In the genomic region with DNA sequence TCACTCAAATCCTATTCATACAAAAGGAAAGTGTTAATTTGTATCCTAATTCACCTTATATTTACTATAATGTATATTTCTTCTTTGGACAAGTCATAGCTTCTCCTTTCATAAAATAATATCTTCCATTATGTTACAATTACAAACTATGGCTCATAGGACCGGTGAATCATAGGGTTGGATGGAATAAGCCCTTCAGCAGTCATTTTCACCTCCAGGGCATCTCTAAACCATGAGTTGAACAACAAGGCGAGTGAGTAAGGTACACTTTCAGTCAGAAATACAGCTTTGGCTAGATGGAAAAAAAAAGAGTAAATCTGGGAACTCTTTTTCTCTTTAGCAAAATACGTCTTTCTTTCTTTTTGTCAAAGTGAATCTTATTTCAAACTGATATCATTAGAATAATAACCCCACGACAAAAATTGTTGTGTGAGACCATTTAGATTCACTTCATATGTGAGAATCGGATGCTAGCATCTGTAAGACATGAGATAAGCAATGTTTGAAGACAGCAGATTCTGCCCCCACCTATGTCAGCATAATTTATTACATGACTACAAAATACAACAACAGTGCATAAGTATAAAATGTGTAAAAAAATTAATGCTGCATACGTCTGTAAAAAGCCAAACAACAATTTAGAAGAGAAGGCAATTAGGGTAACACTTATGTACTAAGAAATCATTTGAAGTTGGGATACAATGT, we compare ENCODE assay signal across 11 cellular contexts.
DNase-seq lines count a peak whose midpoint lies in the region; ATAC-seq and TF ChIP-seq lines count a peak whose summit lies in the region.
"Had no signal": no experiment of that assay in that cellular context is flagged by ENCODE, and none has a peak within 500 bp of the region (broad histone marks: within the 10 kb centered on the region; RNA-seq: fewer than 3 reads in every experiment).

No MANE protein-coding gene starts in this region.

- H4K20me1 ChIP-seq in GM23248 (ENCODE audit: insufficient read depth): no peaks in the 10 kb centered on the region

- peak overlapping the region; percentile 94 for H3K27ac ChIP-seq in GM23248
- H3K27ac ChIP-seq in adrenal gland: peak overlapping the region in 4 of 5 donors; percentile 2 to 74 (median 63)
- H3K27ac ChIP-seq in left lung: peak overlapping the region in 1 of 2 donors; percentile 46

- peak; percentile 39 for ATAC-seq in left lung
- no peak for ATAC-seq in GM19328 (IDR thresholded peaks at IDR 0.05; ENCODE audit: unreplicated experiment)
- ATAC-seq: HepG2 had no signal

- peaks cover 88% of the 10 kb centered on the region for H3K4me1 ChIP-seq in GM23248 (ENCODE audit: insufficient read depth)
- H3K4me1 ChIP-seq in adrenal gland (replicated peaks in 1 of 2): peaks cover 25 to 28% of the 10 kb centered on the region in 2 donors
- H3K4me1 ChIP-seq in left lung: peaks cover 0 to 4% of the 10 kb centered on the region in 2 donors

- H3F3A ChIP-seq in GM23248 (ENCODE audit: insufficient read depth): peaks cover 76% of the 10 kb centered on the region

- H3K4me3 ChIP-seq in GM23248 (peak overlapping the region; percentile 51), adrenal gland (no peak overlapping the region), left lung (no peak overlapping the region)

- H3K9me3 ChIP-seq in GM23248 (ENCODE audit: low read depth): no peaks in the 10 kb centered on the region
- H3K9me3 ChIP-seq in adrenal gland (replicated peaks in 1 of 3): no peaks in the 10 kb centered on the region
- H3K9me3 ChIP-seq in left lung: no peaks in the 10 kb centered on the region

- H3K27me3 ChIP-seq in GM23248 (replicated peaks; ENCODE audit: insufficient read depth): no peaks in the 10 kb centered on the region
- no peaks in the 10 kb centered on the region for H3K27me3 ChIP-seq in adrenal gland
- no peaks in the 10 kb centered on the region for H3K27me3 ChIP-seq in left lung

- H2AFZ ChIP-seq in GM23248: peak overlapping the region; percentile 35; the same call in 1 of the 2 replicates

- TF ChIP-seq CTCF in adrenal gland (IDR thresholded peaks at IDR 0.05): no peak
- TF ChIP-seq CTCF in left lung (IDR thresholded peaks at IDR 0.05): no peak

- H3K9me2 ChIP-seq in GM23248 (ENCODE audit: insufficient read depth): no peaks in the 10 kb centered on the region

- DNase-seq in A172 (ENCODE audit: low spot score) (peak; percentile 76), GM23248 (peak; percentile 97), adrenal gland (peak in 1 of 7 donors; percentile 31), left lung (no peak), putamen (ENCODE audit: low spot score) (no peak), posterior cingulate gyrus (no peak), T-helper 1 cell (no peak)
- DNase-seq: NCI-H446 treated with DMSO at 0.1 percent for 48 hours; stimulated activated CD4-positive, alpha-beta T cell treated with anti-CD3 and anti-CD28 coated beads, Interleukin-15, amount 100 ng/mL, for 24 hours had no signal

- H3K36me3 ChIP-seq in GM23248 (ENCODE audit: low read depth): no peaks in the 10 kb centered on the region
- no peaks in the 10 kb centered on the region for H3K36me3 ChIP-seq in adrenal gland (replicated peaks in 1 of 2)
- H3K36me3 ChIP-seq in left lung: no peaks in the 10 kb centered on the region

- 12 to 14% methylated on average over 6 of the region's 6 CpGs for WGBS in GM23248 (ENCODE audit: low coverage in 1 of 2, low lambda C conversion rate in 2 of 2, missing lambda C conversion rate in 2 of 2), 2 experiments
- WGBS in adrenal gland, 4 donors: 50 to 64% (median 62%) methylated on average over 6 of the region's 6 CpGs

- TF ChIP-seq POLR2A in adrenal gland (IDR thresholded peaks at IDR 0.05): no peak

- H3K9ac ChIP-seq in GM23248: peak overlapping the region; percentile 71

- H3K79me2 ChIP-seq in GM23248 (ENCODE audit: insufficient read depth): no peaks in the 10 kb centered on the region

- H3K4me2 ChIP-seq in GM23248 (ENCODE audit: unreplicated experiment): peak overlapping the region; percentile 73

- in situ Hi-C loops in GM23248 (cut with MboI): no loop called here

- intact Hi-C loops in adrenal gland (cut with DNase I) (loop anchor here in 1 of 2 donors (10.0 kb wide), 1 partner anchor 172 kb away; no protein-coding TSS in a partner anchor), left lung (cut with DNase I) (no loop called here), posterior cingulate gyrus (cut with DNase I) (no loop called here)

Comparison
In these comparisons a context has a peak if more than half of its experiments do, and no peak if none do; other contexts are left out.
1. DNase-seq: peak in A172 (single experiment) and GM23248 (single experiment); none in left lung (0 of 2), putamen (single experiment), posterior cingulate gyrus (0 of 10) and T-helper 1 cell (0 of 5).